ENCODE assay signal across 8 cellular contexts in genomic region chr5:108727639-108728565, GRCh38. TPM values are rescaled to one million over a fixed set of nuclear protein-coding genes. Genes with fewer than 3 reads are reported as not detected.
DNase-seq lines count a peak whose midpoint lies in the region; ATAC-seq and TF ChIP-seq lines count a peak whose summit lies in the region.

No MANE protein-coding gene starts in this region.

- under 1% methylated on average over 61 of the region's 61 CpGs for WGBS in urinary bladder

- H3K4me1 Mint-ChIP-seq in activated naive CD8-positive, alpha-beta T cell treated with anti-CD3 and anti-CD28 coated beads, Interleukin-2, amount 10 ng/mL, durations not matched to agents 7 days and 5 days: peaks cover 19% of the 10 kb centered on the region

- peaks cover 17% of the 10 kb centered on the region; the same call in 1 of the 2 replicates for H3F3A ChIP-seq in MM.1S (ENCODE audit: insufficient read depth, low read length)

- peak; percentile 100 for ATAC-seq in HCT116
- ATAC-seq in activated naive CD8-positive, alpha-beta T cell treated with anti-CD3 and anti-CD28 coated beads, Interleukin-2, amount 10 ng/mL, durations not matched to agents 7 days and 5 days (ENCODE audit: low read depth): peak; percentile 85

- peak overlapping the region; percentile 87 for H3K9ac ChIP-seq in HCT116 (ENCODE audit: low read length)
- H3K9ac ChIP-seq in MM.1S (ENCODE audit: low read length): peak overlapping the region; percentile 88

- no peaks in the 10 kb centered on the region for H3K27me3 ChIP-seq in GM06990 (replicated peaks; ENCODE audit: control insufficient read depth, insufficient read depth, low read length)
- H3K27me3 ChIP-seq in HCT116 (ENCODE audit: insufficient read depth, low read length): no peaks in the 10 kb centered on the region
- no peaks in the 10 kb centered on the region for H3K27me3 ChIP-seq in MM.1S (replicated peaks; ENCODE audit: insufficient read depth, low read length)

- H3K9me3 Mint-ChIP-seq in activated naive CD8-positive, alpha-beta T cell treated with anti-CD3 and anti-CD28 coated beads, Interleukin-2, amount 10 ng/mL, durations not matched to agents 7 days and 5 days: no peaks in the 10 kb centered on the region

- no peaks in the 10 kb centered on the region for H4K20me1 ChIP-seq in HCT116 (ENCODE audit: insufficient read depth)
- no peaks in the 10 kb centered on the region for H4K20me1 ChIP-seq in MM.1S (ENCODE audit: insufficient read depth, low read length)

- H3K9me2 ChIP-seq in HCT116 (ENCODE audit: insufficient read depth) (no peaks in the 10 kb centered on the region), MM.1S (replicated peaks; ENCODE audit: insufficient read depth, low read length) (no peaks in the 10 kb centered on the region)

- H3K4me2 ChIP-seq in HCT116 (ENCODE audit: low read length) (peak overlapping the region; percentile 79), MM.1S (ENCODE audit: low read depth, low read length) (peak overlapping the region; percentile 45)

- peak overlapping the region; percentile 76 for H3K4me3 Mint-ChIP-seq in activated naive CD8-positive, alpha-beta T cell treated with anti-CD3 and anti-CD28 coated beads, Interleukin-2, amount 10 ng/mL, durations not matched to agents 7 days and 5 days

- BruUV-seq in HCT116 (replicated peaks; lab: Mats Ljungman, UMichigan): TSS peak; percentile 88

- POLR2A ChIA-PET in HCT116 (lab: Charles Lee): interaction anchor here (0.6 to 2.1 kb wide), 6 partner anchors 10 to 1304 kb away, joined by 3 to 13 read pairs (median 4); partner anchors contain the start of gene FER
- POLR2A ChIA-PET in activated naive CD8-positive, alpha-beta T cell treated with anti-CD3 and anti-CD28 coated beads, Interleukin-2, amount 10 ng/mL, durations not matched to agents 7 days and 5 days (lab: Charles Lee): interaction anchor here (1.2 to 2.4 kb wide), 4 partner anchors 21 to 682 kb away, joined by 3 to 10 read pairs (median 4); partner anchors contain the start of genes FBXL17 and PJA2

- H3K79me2 ChIP-seq in HCT116 (ENCODE audit: insufficient read depth, low read length): no peaks in the 10 kb centered on the region
- H3K79me2 ChIP-seq in MM.1S (ENCODE audit: low read length): no peaks in the 10 kb centered on the region

- in situ Hi-C loops in SK-MEL-5 (cut with HindIII; ENCODE audit: low pct_unique_long_range_greater_than_20kb, low sequenced_read_pairs): no loop called here

- H3K4me3 ChIP-seq in GM06990 (replicated peaks; ENCODE audit: low read depth, low read length): peak overlapping the region; percentile 85
- peak overlapping the region; percentile 66 to 76 for H3K4me3 ChIP-seq in HCT116 (replicated peaks in 1 of 2; ENCODE audit: low read depth in 1 of 2, low read length in 2 of 2)
- H3K4me3 ChIP-seq in MM.1S (ENCODE audit: low read length): peak overlapping the region; percentile 78
- peak overlapping the region; percentile 61 for H3K4me3 ChIP-seq in urinary bladder (ENCODE audit: low read depth, low read length)

- H2AFZ ChIP-seq in HCT116 (ENCODE audit: low read depth, low read length, poor library complexity, severe bottlenecking) (peak overlapping the region; percentile 71), MM.1S (ENCODE audit: low read length) (peak overlapping the region; percentile 85)

- peaks cover 49% of the 10 kb centered on the region for H3K27me3 Mint-ChIP-seq in activated naive CD8-positive, alpha-beta T cell treated with anti-CD3 and anti-CD28 coated beads, Interleukin-2, amount 10 ng/mL, durations not matched to agents 7 days and 5 days

- RAD21 ChIA-PET in HCT116 (lab: Charles Lee; ENCODE audit: low non-redundant PET in 1 of 2, low total read pairs in 2 of 2, uncharacterized antibody in 2 of 2, unreplicated experiment in 2 of 2): no interaction called here

- intact Hi-C loops in HCT116 (cut with micrococcal nuclease): loop anchor here (2.0 kb wide), 1 partner anchor 19 kb away; the partner anchor contains the start of gene FER

- DNase-seq in GM06990 (ENCODE audit: extremely low read depth, insufficient read length): peak; percentile 82
- peak; percentile 82 for DNase-seq in HCT116 (ENCODE audit: low read depth, low spot score)
- peak; percentile 88 for DNase-seq in MM.1S
- peak; percentile 87 for DNase-seq in SK-MEL-5 (ENCODE audit: low read depth, low spot score)
- DNase-seq in activated naive CD8-positive, alpha-beta T cell treated with anti-CD3 and anti-CD28 coated beads, Interleukin-2, amount 10 ng/mL, durations not matched to agents 7 days and 5 days: peak; percentile 59
- peak; percentile 94 for DNase-seq in glomerular visceral epithelial cell (ENCODE audit: extremely low spot score)
- peak; percentile 23 to 88 (median 71) for DNase-seq in nucleus accumbens (lab: John Stamatoyannopoulos, UW)

- H3K9me3 ChIP-seq in HCT116 (ENCODE audit: control insufficient read depth in 1 of 2, insufficient read depth in 1 of 2, low read depth in 1 of 2, low read length in 2 of 2): no peaks in the 10 kb centered on the region
- no peaks in the 10 kb centered on the region for H3K9me3 ChIP-seq in MM.1S (replicated peaks; ENCODE audit: insufficient read depth, low read length)

- peak; percentile 1 for TF ChIP-seq POLR2A in HCT116 (IDR thresholded peaks at IDR 0.05; ENCODE audit: borderline replicate concordance, extremely low read depth, insufficient read depth, insufficient read length)

- H3K36me3 ChIP-seq in GM06990 (ENCODE audit: control insufficient read depth, insufficient read depth, low read length) (no peaks in the 10 kb centered on the region), HCT116 (ENCODE audit: control insufficient read depth in 1 of 2, insufficient read depth in 2 of 2, low read length in 2 of 2) (no peaks in the 10 kb centered on the region), MM.1S (replicated peaks; ENCODE audit: insufficient read depth, low read length) (no peaks in the 10 kb centered on the region), urinary bladder (ENCODE audit: insufficient read depth) (no peaks in the 10 kb centered on the region)

- H3K36me3 Mint-ChIP-seq in activated naive CD8-positive, alpha-beta T cell treated with anti-CD3 and anti-CD28 coated beads, Interleukin-2, amount 10 ng/mL, durations not matched to agents 7 days and 5 days: no peaks in the 10 kb centered on the region

- TF ChIP-seq RAD21 in HCT116 (IDR thresholded peaks at IDR 0.05; ENCODE audit: low read depth): peak; percentile 17

- H3K27ac ChIP-seq in HCT116 (ENCODE audit: low read depth, low read length): peak overlapping the region; percentile 82
- peak overlapping the region; percentile 75 for H3K27ac ChIP-seq in MM.1S (ENCODE audit: low read length)
- peak overlapping the region; percentile 76 for H3K27ac ChIP-seq in urinary bladder (ENCODE audit: low read depth)

- H3K4me1 ChIP-seq in HCT116 (ENCODE audit: control insufficient read depth in 1 of 2, insufficient read depth in 2 of 2, low read length in 2 of 2): peaks cover 0 to 38% of the 10 kb centered on the region in 2 experiments; a peak in 2 of 4 replicates
- H3K4me1 ChIP-seq in MM.1S (ENCODE audit: low read length): peaks cover 20% of the 10 kb centered on the region; the same call in 1 of the 2 replicates
- no peaks in the 10 kb centered on the region for H3K4me1 ChIP-seq in urinary bladder (ENCODE audit: insufficient read depth)

- peak overlapping the region; percentile 75 for H3K27ac Mint-ChIP-seq in activated naive CD8-positive, alpha-beta T cell treated with anti-CD3 and anti-CD28 coated beads, Interleukin-2, amount 10 ng/mL, durations not matched to agents 7 days and 5 days

- CTCF ChIA-PET in HCT116 (lab: Charles Lee): no interaction called here

- TF ChIP-seq CTCF in GM06990 (IDR thresholded peaks at IDR 0.05; ENCODE audit: insufficient read depth, low read length, poor library complexity, severe bottlenecking): no peak
- no peak for TF ChIP-seq CTCF in HCT116 (IDR thresholded peaks at IDR 0.05 in 2 of 3, conservative IDR thresholded peaks at IDR 0.05 in 1 of 3; ENCODE audit: borderline replicate concordance in 1 of 3, insufficient read depth in 1 of 3, low read depth in 2 of 3, low read length in 2 of 3)
- no peak for TF ChIP-seq CTCF in MM.1S (IDR thresholded peaks at IDR 0.05; ENCODE audit: low read length)

TF ChIP-seq in HCT116, 20 proteins besides CTCF, POLR2A, EP300 and RAD21 (continues in another document):
- TF ChIP-seq CBX3 (IDR thresholded peaks at IDR 0.05; ENCODE audit: low read depth) (peak; percentile 71), EGR1 (IDR thresholded peaks at IDR 0.05; ENCODE audit: low read depth) (peak; percentile 37; the same call in 1 of the 2 replicates), ZFX (IDR thresholded peaks at IDR 0.05) (peak; percentile 93), JUND (IDR thresholded peaks at IDR 0.05) (no peak), REST (IDR thresholded peaks at IDR 0.05; ENCODE audit: low read depth) (no peak), SRF (IDR thresholded peaks at IDR 0.05; ENCODE audit: low read depth) (no peak)

RNA-seq across cellular contexts. Expression of gene FER, which starts 19.8 kb away (rescaled TPM):
- total RNA-seq in HCT116 (2021; ENCODE audit: unreplicated experiment) (32.0 TPM), urinary bladder (84.6 TPM)
- 5.8 TPM in 2 replicates for polyA plus RNA-seq in HCT116 (2012)
- total RNA-seq in SK-MEL-5 (2014; rRNA removed; shearing (Covaris generic)): 18.8 and 20.1 TPM in 2 replicates
- polyA plus RNA-seq in SK-MEL-5 (2015; cell fraction: cytosol; rRNA removed): 5.3 and 6.4 TPM in 2 replicates
- polyA plus RNA-seq in SK-MEL-5 (2015; cell fraction: nucleus; rRNA removed): 5.1 and 5.9 TPM in 2 replicates
- 10 to 100 TPM; 10.8 to 13.5 TPM for total RNA-seq in activated naive CD8-positive, alpha-beta T cell treated with anti-CD3 and anti-CD28 coated beads, Interleukin-2, amount 10 ng/mL, durations not matched to agents 7 days and 5 days
- polyA plus RNA-seq in urinary bladder: 6.3 TPM

Comparison
In these comparisons a context has a peak if more than half of its experiments do, and no peak if none do; other contexts are left out.
1. Peak in every context shown above with its lines: DNase-seq, ATAC-seq, H3K4me3 ChIP-seq and H3K27ac ChIP-seq.